Comparison of ENCODE assay signal across 9 cellular contexts in genomic region chr13:87677334-87678234, GRCh38. TPM values are rescaled to one million over a fixed set of nuclear protein-coding genes. Genes with fewer than 3 reads are reported as not detected.
DNase-seq lines count a peak whose midpoint lies in the region; ATAC-seq, FAIRE-seq and TF ChIP-seq lines count a peak whose summit lies in the region.
"Had no signal": no experiment of that assay in that cellular context is flagged by ENCODE, and none has a peak within 500 bp of the region (broad histone marks: within the 10 kb centered on the region; RNA-seq: fewer than 3 reads in every experiment).

No MANE protein-coding gene starts in this region.

- TF ChIP-seq RAD21 in A549 (conservative IDR thresholded peaks at IDR 0.05 in 1 of 2, IDR thresholded peaks at IDR 0.05 in 1 of 2), result no peak

- H3K36me3 ChIP-seq in HUES48 (ENCODE audit: control insufficient read depth, insufficient read depth, low read length), result no peaks in the 10 kb centered on the region
- no peaks in the 10 kb centered on the region for H3K36me3 ChIP-seq in right atrium auricular region

- H3K4me3 ChIP-seq in A549 (peak overlapping the region; percentile 57), HUES48 (ENCODE audit: low read depth, low read length) (peak overlapping the region; percentile 58), right atrium auricular region (peak overlapping the region; percentile 21 to 46)

- H3K27ac ChIP-seq in A549 (peak overlapping the region; percentile 53 to 78), HUES48 (ENCODE audit: low read depth, low read length) (no peak overlapping the region), right atrium auricular region (no peak overlapping the region)
- H3K27ac ChIP-seq: VCaP had no signal

- no peak overlapping the region for H3K9ac ChIP-seq in HUES48 (ENCODE audit: low read depth, low read length)

- peaks cover 51% of the 10 kb centered on the region for H3K27me3 Mint-ChIP-seq in activated T-cell treated with anti-CD3 and anti-CD28 coated beads, Interleukin-2, amount 50 U/mL, for 4 hours (ENCODE audit: low read depth)

- TF ChIP-seq CTCF in A549 (IDR thresholded peaks at IDR 0.05), result no peak
- TF ChIP-seq CTCF in right atrium auricular region (IDR thresholded peaks at IDR 0.05), result no peak

- intact Hi-C loops in posterior vena cava (cut with DNase I), result no loop called here

- DNase-seq in A549 (ENCODE audit: low read depth in 1 of 2, low spot score in 1 of 2) (no peak), right atrium auricular region (ENCODE audit: low spot score) (no peak), retina (peak; percentile 84), Ammon's horn (ENCODE audit: low spot score) (no peak), posterior vena cava (ENCODE audit: low spot score) (no peak)
- no peak for DNase-seq in activated T-cell treated with anti-CD3 and anti-CD28 coated beads, Interleukin-2, amount 50 U/mL, for 4 hours

- no peaks in the 10 kb centered on the region for H3K36me3 Mint-ChIP-seq in activated T-cell treated with anti-CD3 and anti-CD28 coated beads, Interleukin-2, amount 50 U/mL, for 4 hours (ENCODE audit: insufficient read depth)

- peaks cover 9% of the 10 kb centered on the region for H3K9me3 Mint-ChIP-seq in activated T-cell treated with anti-CD3 and anti-CD28 coated beads, Interleukin-2, amount 50 U/mL, for 4 hours

- H3K27me3 ChIP-seq in HUES48 (ENCODE audit: control insufficient read depth, insufficient read depth, low read length) (peaks cover 71% of the 10 kb centered on the region), right atrium auricular region (peaks cover 11 to 20% of the 10 kb centered on the region in 2 donors)

- CTCF ChIA-PET in A549 (lab: Yijun Ruan, JAX), result no interaction called here

- no peak for TF ChIP-seq POLR2A in A549 (IDR thresholded peaks at IDR 0.05; ENCODE audit: low read length)

- 45% methylated on average over 30 of the region's 72 CpGs for WGBS in A549 (ENCODE audit: missing lambda C conversion rate)

- H3K4me1 Mint-ChIP-seq in activated T-cell treated with anti-CD3 and anti-CD28 coated beads, Interleukin-2, amount 50 U/mL, for 4 hours (ENCODE audit: low read depth), result peaks cover 20% of the 10 kb centered on the region

- ATAC-seq in A549, result peak; percentile 41 to 64; a peak in 5 of 6 replicates
- peak; percentile 70 to 71 for ATAC-seq in activated T-cell treated with anti-CD3 and anti-CD28 coated beads, Interleukin-2, amount 50 U/mL, for 4 hours
- no peak for ATAC-seq in HG03342 (IDR thresholded peaks at IDR 0.05; ENCODE audit: unreplicated experiment)

- peak overlapping the region; percentile 98 for H3K4me2 ChIP-seq in A549

- TF ChIP-seq EP300 in A549 (IDR thresholded peaks at IDR 0.05), result no peak

- no peak for FAIRE-seq in A549 (lab: Jason Lieb, UNC)

- POLR2A ChIA-PET in A549 (lab: Yijun Ruan, JAX), result no interaction called here

- no peaks in the 10 kb centered on the region for H3K9me3 ChIP-seq in A549
- H3K9me3 ChIP-seq in HUES48 (ENCODE audit: control insufficient read depth, insufficient read depth, low read length), result no peaks in the 10 kb centered on the region
- no peaks in the 10 kb centered on the region for H3K9me3 ChIP-seq in right atrium auricular region

- H3K4me3 Mint-ChIP-seq in activated T-cell treated with anti-CD3 and anti-CD28 coated beads, Interleukin-2, amount 50 U/mL, for 4 hours, result peak overlapping the region; percentile 48

- H3K4me1 ChIP-seq in A549, result peaks cover 11% of the 10 kb centered on the region; the same call in 2 of the 3 replicates
- H3K4me1 ChIP-seq in HUES48 (ENCODE audit: control insufficient read depth, insufficient read depth, low read length), result peaks cover 36% of the 10 kb centered on the region
- peaks cover 0 to 24% of the 10 kb centered on the region in 2 donors for H3K4me1 ChIP-seq in right atrium auricular region

TF ChIP-seq in A549, 52 proteins besides CTCF, POLR2A, EP300 and RAD21:
- TF ChIP-seq MAFK (IDR thresholded peaks at IDR 0.05; ENCODE audit: partially characterized antibody) (no peak), REST (IDR thresholded peaks at IDR 0.05) (no peak), MYC (IDR thresholded peaks at IDR 0.05; ENCODE audit: borderline replicate concordance, low read length) (no peak), RNF2 (IDR thresholded peaks at IDR 0.05; ENCODE audit: borderline replicate concordance, low read depth) (no peak), KDM5A (IDR thresholded peaks at IDR 0.05) (no peak), ZFP36 (IDR thresholded peaks at IDR 0.05; ENCODE audit: borderline replicate concordance, partially characterized antibody) (no peak), CEBPB (IDR thresholded peaks at IDR 0.05) (no peak), MAZ (IDR thresholded peaks at IDR 0.05; ENCODE audit: borderline replicate concordance, low read depth, low read length) (no peak), JUNB (IDR thresholded peaks at IDR 0.05) (no peak), ZNF302 (CRISPR knock-in tag; IDR thresholded peaks at IDR 0.05) (no peak), SREBF2 (IDR thresholded peaks at IDR 0.05) (no peak), CBX8 (IDR thresholded peaks at IDR 0.05) (no peak), FOXS1 (CRISPR knock-in tag; IDR thresholded peaks at IDR 0.05) (no peak), ELK1 (IDR thresholded peaks at IDR 0.05; ENCODE audit: low read depth, low read length) (no peak), RCOR1 (IDR thresholded peaks at IDR 0.05; ENCODE audit: low read depth, low read length) (no peak), HOXB13 (CRISPR knock-in tag; IDR thresholded peaks at IDR 0.05; ENCODE audit: low read depth) (no peak)
TF ChIP-seq in A549: peak in this region for 0.

RNA-seq across cellular contexts. Expression of gene SLITRK5, which starts 6.4 kb away (rescaled TPM):
- polyA plus RNA-seq in A549 (2011; rRNA removed) (0.22 and 0.30 TPM in 2 replicates), A549 (2017; fragmentation: RNase III; extraction: RNeasy Plus Mini Kit Qiagen cat#74134 plus additional on column Dnase treatment) (0.26 to 0.34 TPM (median 0.28 TPM) in 3 replicates)
- 0.15 and 0.19 TPM in 2 replicates for polyA plus RNA-seq in A549 (2012; cell fraction: cytosol; rRNA removed)
- 0.23 and 0.30 TPM in 2 replicates for polyA plus RNA-seq in A549 (2012; cell fraction: nucleus; rRNA removed)
- polyA minus RNA-seq in A549 (2011; rRNA and poly(A)+ RNA removed), result 0.29 and 0.39 TPM in 2 replicates
- under 1 TPM in 2 of 3 donors, not detected in 1; 0.03 TPM for total RNA-seq in activated T-cell treated with anti-CD3 and anti-CD28 coated beads, Interleukin-2, amount 50 U/mL, for 4 hours
- total RNA-seq in right atrium auricular region (under 1 TPM; 0.04 to 0.07 TPM), posterior vena cava (under 1 TPM; 0.14 to 0.19 TPM)

Comparison
In these comparisons a context has a peak if more than half of its experiments do, and no peak if none do; other contexts are left out.
1. H3K27ac ChIP-seq: peak in A549 (2 of 2); none in HUES48 (single experiment) and right atrium auricular region (0 of 2).
2. Peak in every context shown above with its lines, with median percentiles within 50 percentile points of each other: H3K4me3 ChIP-seq.